Comparison of ENCODE assay signal across 21 cellular contexts in the genomic region with DNA sequence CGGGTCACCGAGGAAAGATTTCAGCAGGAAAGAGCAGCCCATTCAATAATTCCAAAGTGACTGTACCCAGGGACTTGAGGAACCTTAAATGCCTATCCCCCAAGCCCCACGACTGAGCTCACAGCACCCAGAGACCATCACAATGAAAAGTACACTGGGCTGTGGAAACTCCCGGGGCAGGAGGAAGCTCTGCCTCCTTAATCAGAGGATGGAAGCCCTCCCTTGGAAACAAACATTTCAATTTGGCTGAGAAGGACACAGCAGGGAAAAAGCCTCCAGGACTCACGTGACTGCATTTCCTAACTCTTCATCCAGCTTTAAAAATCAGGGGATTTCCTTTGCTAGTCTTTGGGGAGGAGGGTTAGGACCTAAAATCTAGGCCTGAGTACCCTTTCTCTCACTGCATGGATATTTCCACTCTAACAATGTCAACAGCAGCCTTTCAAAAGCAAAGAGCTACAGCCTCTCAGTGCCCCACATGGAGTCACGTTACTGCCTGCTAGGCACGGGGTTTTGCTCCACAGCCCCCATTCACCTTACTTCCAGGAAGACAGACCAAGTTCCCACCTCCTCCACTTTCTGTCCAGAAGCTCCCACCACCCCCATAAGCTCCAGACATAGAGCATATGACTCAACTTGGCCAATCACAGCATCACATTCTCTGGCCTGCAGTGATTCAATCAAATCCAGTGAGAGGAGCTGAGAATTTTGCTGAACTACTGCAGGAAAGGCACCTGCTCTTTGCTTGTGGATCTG.
DNase-seq lines count a peak whose midpoint lies in the region; ATAC-seq, FAIRE-seq and TF ChIP-seq lines count a peak whose summit lies in the region.
"Had no signal": no experiment of that assay in that cellular context is flagged by ENCODE, and none has a peak within 500 bp of the region (broad histone marks: within the 10 kb centered on the region; RNA-seq: fewer than 3 reads in every experiment).

No MANE protein-coding gene starts in this region.

- no peak overlapping the region for H3K14ac ChIP-seq in H1 (ENCODE audit: insufficient read length)
- H3K14ac ChIP-seq in trophoblast cell (ENCODE audit: low read length): no peak overlapping the region

- no peaks in the 10 kb centered on the region for H3K79me1 ChIP-seq in H1 (ENCODE audit: low read depth, low read length)
- H3K79me1 ChIP-seq in trophoblast cell (ENCODE audit: low read length): no peaks in the 10 kb centered on the region

- H4K8ac ChIP-seq in H1 (ENCODE audit: extremely low read depth, insufficient read depth, low read length) (0 out of 2 replicates have a peak overlapping the region, but pooled peaks have one; percentile 9), trophoblast cell (ENCODE audit: low read depth, low read length) (no peak overlapping the region)

- peak overlapping the region in 1 of 4 experiments; percentile 3; a peak in 1 of 7 replicates for H3K9ac ChIP-seq in H1 (replicated peaks in 1 of 4; ENCODE audit: extremely low read depth in 1 of 4, low read depth in 3 of 4, low read length in 3 of 4)
- no peak overlapping the region for H3K9ac ChIP-seq in trophoblast cell (ENCODE audit: low read length)

- peak; percentile 50 to 69 for ATAC-seq in right cardiac atrium
- ATAC-seq in left ventricle myocardium superior: no peak
- ATAC-seq: activated CD4-positive, alpha-beta T cell treated with anti-CD3 and anti-CD28 coated beads for 36 hours; activated T-helper 17 cell treated with anti-CD3 and anti-CD28 coated beads, Interleukin-2, amount 50 U/mL, for 72 hours; HCT116; stimulated activated naive CD8-positive, alpha-beta T cell treated with anti-CD3 and anti-CD28 coated beads, Interleukin-15, Interleukin-2, amounts not matched to agents 100 U/mL and 50 U/mL, for 24 hours had no signal

- no peak overlapping the region for H3K4ac ChIP-seq in H1 (replicated peaks; ENCODE audit: insufficient read length, low read depth, low read length)
- no peak overlapping the region for H3K4ac ChIP-seq in trophoblast cell (ENCODE audit: low read depth, low read length)

- peak overlapping the region; percentile 68 for H3K18ac ChIP-seq in H1 (ENCODE audit: extremely low read depth, low read length)
- H3K18ac ChIP-seq in trophoblast cell (ENCODE audit: low read length): no peak overlapping the region

- no peak for FAIRE-seq in H1 (lab: Jason Lieb, UNC)
- FAIRE-seq: A204.1, GM12891 had no signal

- H3K79me2 ChIP-seq in H1 (ENCODE audit: control insufficient read depth in 1 of 2, insufficient read depth in 2 of 2, low read length in 2 of 2) (no peaks in the 10 kb centered on the region), trophoblast cell (ENCODE audit: control insufficient read depth, insufficient read depth, low read length, poor library complexity) (no peaks in the 10 kb centered on the region)

- H3K4me3 ChIP-seq in right cardiac atrium (ENCODE audit: low read length) (no peak overlapping the region), H1 (ENCODE audit: extremely low read depth in 1 of 4, insufficient read depth in 2 of 4, low read depth in 3 of 4, low read length in 4 of 4) (no peak overlapping the region), trophoblast cell (ENCODE audit: low read depth, low read length) (no peak overlapping the region), tibial nerve (no peak overlapping the region)
- H3K4me3 ChIP-seq: tibial artery had no signal

- no peaks in the 10 kb centered on the region for H4K20me1 ChIP-seq in H1 (replicated peaks in 1 of 2; ENCODE audit: control insufficient read depth in 1 of 2, insufficient read depth in 2 of 2, low read length in 2 of 2)

- no peak for TF ChIP-seq CTCF in H1 (IDR thresholded peaks at IDR 0.05; ENCODE audit: control extremely low read depth in 1 of 3, insufficient read depth in 1 of 3, low read depth in 1 of 3, low read length in 3 of 3)
- no peak for TF ChIP-seq CTCF in tibial nerve (IDR thresholded peaks at IDR 0.05)

- DNase-seq in right cardiac atrium: no peak
- no peak for DNase-seq in left ventricle myocardium superior
- DNase-seq in H1 (ENCODE audit: low read depth in 1 of 2, low spot score in 2 of 2): no peak
- peak; percentile 63 for DNase-seq in left kidney (ENCODE audit: low read depth, low spot score)
- DNase-seq in trophoblast cell: no peak
- no peak for DNase-seq in NCI-H510A (lab: John Stamatoyannopoulos, UW)
- DNase-seq in tibial nerve (ENCODE audit: low spot score in 2 of 2): no peak
- no peak for DNase-seq in HT-29 (ENCODE audit: low spot score)
- DNase-seq: activated CD4-positive, alpha-beta T cell treated with anti-CD3 and anti-CD28 coated beads for 36 hours; activated naive CD8-positive, alpha-beta T cell treated with anti-CD3 and anti-CD28 coated beads, Interleukin-2, amount 10 ng/mL, durations not matched to agents 7 days and 5 days; NCI-H187 treated with DMSO at 0.1 percent for 48 hours; posterior cingulate gyrus; stimulated activated naive CD8-positive, alpha-beta T cell treated with anti-CD3 and anti-CD28 coated beads, Interleukin-15, Interleukin-2, amounts not matched to agents 100 U/mL and 50 U/mL, for 24 hours; tibial artery had no signal

- no peak overlapping the region for H2AK5ac ChIP-seq in H1 (ENCODE audit: low read depth, low read length)
- no peak overlapping the region for H2AK5ac ChIP-seq in trophoblast cell (ENCODE audit: low read length)

- H4K12ac ChIP-seq in trophoblast cell (ENCODE audit: low read depth, low read length): no peak overlapping the region

- H3K4me2 ChIP-seq in H1 (ENCODE audit: insufficient read depth in 1 of 2, low read depth in 2 of 2, low read length in 2 of 2): peak overlapping the region; percentile 31 to 46; a peak in 3 of 4 replicates
- H3K4me2 ChIP-seq in trophoblast cell (ENCODE audit: low read length): no peak overlapping the region

- no peak overlapping the region for H3K23ac ChIP-seq in H1 (ENCODE audit: insufficient read length)
- no peak overlapping the region for H3K23ac ChIP-seq in trophoblast cell (ENCODE audit: low read length)

- H2BK5ac ChIP-seq in H1 (ENCODE audit: low read depth, low read length) (peak overlapping the region; percentile 22; the same call in 1 of the 2 replicates), trophoblast cell (ENCODE audit: low read depth, low read length, poor library complexity) (no peak overlapping the region)

- POLR2A ChIA-PET in H1 (lab: Charles Lee; ENCODE audit: partially characterized antibody): interaction anchor here (1.1 to 1.4 kb wide), 3 partner anchors 10 to 72 kb away, joined by 3 read pairs; no protein-coding TSS in a partner anchor

- H4K91ac ChIP-seq in H1 (replicated peaks; ENCODE audit: insufficient read length, low read length): peak overlapping the region; percentile 40
- no peak overlapping the region for H4K91ac ChIP-seq in trophoblast cell (ENCODE audit: low read depth, low read length)

- no peak for TF ChIP-seq EP300 in H1 (IDR thresholded peaks at IDR 0.05; ENCODE audit: borderline replicate concordance in 1 of 2, low read depth in 2 of 2, low read length in 2 of 2)
- TF ChIP-seq EP300 in tibial nerve (IDR thresholded peaks at IDR 0.05): no peak

- no peak for TF ChIP-seq RAD21 in H1 (IDR thresholded peaks at IDR 0.05 in 1 of 2, conservative IDR thresholded peaks at IDR 0.05 in 1 of 2; ENCODE audit: low read depth in 2 of 2, low read length in 2 of 2)

- H2BK12ac ChIP-seq in H1 (ENCODE audit: low read depth, low read length) (peak overlapping the region; percentile 54; the same call in 1 of the 2 replicates), trophoblast cell (ENCODE audit: low read length) (no peak overlapping the region)

- no peak for TF ChIP-seq POLR2A in H1 (IDR thresholded peaks at IDR 0.05; ENCODE audit: control extremely low read depth in 1 of 2, low read depth in 2 of 2, low read length in 2 of 2)
- no peak for TF ChIP-seq POLR2A in tibial nerve (IDR thresholded peaks at IDR 0.05)

- peak overlapping the region; percentile 91; the same call in 1 of the 2 replicates for H2BK20ac ChIP-seq in H1 (ENCODE audit: low read length)

- intact Hi-C loops in right cardiac atrium (cut with DNase I): no loop called here
- intact Hi-C loops in left ventricle myocardium superior (cut with micrococcal nuclease): no loop called here

- H2AFZ ChIP-seq in H1 (ENCODE audit: low read length) (peak overlapping the region; percentile 64; the same call in 1 of the 2 replicates), trophoblast cell (ENCODE audit: insufficient read depth, low read length, poor library complexity) (no peak overlapping the region)

- H3K27me3 ChIP-seq in right cardiac atrium (ENCODE audit: control insufficient read depth, insufficient read depth) (no peaks in the 10 kb centered on the region), H1 (replicated peaks in 1 of 4; ENCODE audit: control insufficient read depth in 3 of 4, extremely low read depth in 1 of 4, insufficient read depth in 3 of 4, low read length in 3 of 4) (no peaks in the 10 kb centered on the region), trophoblast cell (ENCODE audit: insufficient read depth, low read length) (no peaks in the 10 kb centered on the region), tibial nerve (no peaks in the 10 kb centered on the region)
- H3K27me3 ChIP-seq: brain microvascular endothelial cell, tibial artery had no signal

- WGBS in right cardiac atrium: 47% methylated on average over 7 of the region's 7 CpGs
- 51% methylated on average over 7 of the region's 7 CpGs; no CpG with 5 or more reads in 1 of the 2 experiments for WGBS in H1 (ENCODE audit: extremely low coverage in 1 of 2, insufficient coverage in 1 of 2, insufficient read length in 1 of 2, insufficient replicate concordance in 2 of 2, low coverage in 1 of 2, low lambda C conversion rate in 2 of 2, missing lambda C conversion rate in 1 of 2), 2 experiments
- WGBS in trophoblast cell (ENCODE audit: extremely low coverage, insufficient coverage, insufficient read length): no CpG with 5 or more reads among the region's 7 CpGs
- 62 to 67% methylated on average over 7 of the region's 7 CpGs for WGBS in tibial nerve, 2 donors

- CTCF ChIA-PET in H1 (lab: Charles Lee; ENCODE audit: partially characterized antibody): interaction anchor here (0.9 to 3.0 kb wide), 10 partner anchors 9 to 1600 kb away, joined by 3 to 17 read pairs (median 4); no protein-coding TSS in a partner anchor

- H3K36me3 ChIP-seq in H1 (ENCODE audit: control insufficient read depth in 2 of 4, insufficient read depth in 4 of 4, low read length in 3 of 4) (no peaks in the 10 kb centered on the region), trophoblast cell (ENCODE audit: control insufficient read depth in 1 of 2, insufficient read depth in 2 of 2, low read length in 2 of 2) (no peaks in the 10 kb centered on the region), tibial nerve (no peaks in the 10 kb centered on the region)
- H3K36me3 ChIP-seq: brain microvascular endothelial cell, tibial artery had no signal

- no peak overlapping the region for H2BK120ac ChIP-seq in H1 (replicated peaks; ENCODE audit: low read depth, low read length)
- H2BK120ac ChIP-seq in trophoblast cell (ENCODE audit: insufficient read depth, low read length, poor library complexity): no peak overlapping the region

- peaks cover 2% of the 10 kb centered on the region; the same call in 1 of the 2 replicates for H3K23me2 ChIP-seq in H1 (ENCODE audit: low read depth, low read length)

- H3K4me1 ChIP-seq in right cardiac atrium (ENCODE audit: control insufficient read depth, insufficient read depth, low read length): peaks cover 7% of the 10 kb centered on the region
- peaks cover 13 to 28% (median 21%) of the 10 kb centered on the region in 4 experiments for H3K4me1 ChIP-seq in H1 (replicated peaks in 1 of 4; ENCODE audit: control insufficient read depth in 3 of 4, insufficient read depth in 4 of 4, low read length in 3 of 4)
- peaks cover 4% of the 10 kb centered on the region in 2 experiments for H3K4me1 ChIP-seq in trophoblast cell (ENCODE audit: control insufficient read depth in 1 of 2, insufficient read depth in 2 of 2, low read length in 2 of 2)
- peaks cover 0 to 12% (median 0%) of the 10 kb centered on the region in 4 donors for H3K4me1 ChIP-seq in tibial nerve
- H3K4me1 ChIP-seq: tibial artery had no signal

- H4K5ac ChIP-seq in H1 (ENCODE audit: insufficient read length, low read depth, low read length): no peak overlapping the region

- H3K27ac ChIP-seq in right cardiac atrium (ENCODE audit: low read length) (no peak overlapping the region), H1 (ENCODE audit: low read depth, low read length) (peak overlapping the region; percentile 40; the same call in 1 of the 2 replicates), trophoblast cell (ENCODE audit: low read depth, low read length) (no peak overlapping the region), tibial nerve (no peak overlapping the region)
- H3K27ac ChIP-seq: brain microvascular endothelial cell, HL-60, RWPE1, tibial artery had no signal

- H3K56ac ChIP-seq in H1 (replicated peaks; ENCODE audit: insufficient read length, low read depth, low read length): no peak overlapping the region

- H3K9me3 ChIP-seq in right cardiac atrium (ENCODE audit: control insufficient read depth, low read length) (no peaks in the 10 kb centered on the region), H1 (ENCODE audit: insufficient read depth in 2 of 2, low read depth in 1 of 2, low read length in 1 of 2) (no peaks in the 10 kb centered on the region), trophoblast cell (ENCODE audit: insufficient read depth, low read depth, low read length) (no peaks in the 10 kb centered on the region), tibial nerve (no peaks in the 10 kb centered on the region)
- H3K9me3 ChIP-seq: tibial artery had no signal

- no peak overlapping the region for H2BK15ac ChIP-seq in H1 (ENCODE audit: low read length)
